ENCODE assay signal across 8 cellular contexts in the genomic region with DNA sequence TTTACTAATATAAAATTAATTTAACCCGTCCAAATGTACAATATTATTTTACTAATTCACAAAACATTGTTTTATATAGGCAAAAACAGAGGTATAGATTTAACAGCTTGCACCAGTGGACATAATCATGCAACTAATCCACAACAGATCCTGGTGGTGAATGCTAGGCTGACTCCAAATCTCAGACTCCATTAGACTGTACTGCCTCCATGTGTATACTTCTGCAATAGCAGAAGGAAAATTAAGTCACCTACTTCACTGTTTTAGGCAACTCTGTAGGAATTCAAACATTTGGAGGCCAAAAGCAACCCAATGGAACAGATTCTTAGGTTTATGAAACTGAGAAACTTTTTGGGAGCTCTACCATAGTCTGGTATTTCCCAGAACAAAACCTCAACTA. TPM values are rescaled to one million over a fixed set of nuclear protein-coding genes. Genes with fewer than 3 reads are reported as not detected.
A peak's percentile ranks its signal among the peaks of the same experiment; 100 is the strongest.
DNase-seq lines count a peak whose midpoint lies in the region; ATAC-seq, FAIRE-seq and TF ChIP-seq lines count a peak whose summit lies in the region.

No MANE protein-coding gene starts in this region.

- TF ChIP-seq RAD21 in HepG2 (CRISPR knock-in tag; IDR thresholded peaks at IDR 0.05), result no peak

- peak in 5 of 6 experiments; percentile 13 to 41 (median 33) for TF ChIP-seq CTCF in adrenal gland (IDR thresholded peaks at IDR 0.05)
- TF ChIP-seq CTCF in HepG2 (CRISPR knock-in tag; IDR thresholded peaks at IDR 0.05), result peak; percentile 44

- DNase-seq in EH (ENCODE audit: low read depth) (peak; percentile 35), LHCN-M2 (ENCODE audit: low read depth) (peak; percentile 41), adrenal gland (no peak), HepG2 (ENCODE audit: low spot score) (peak; percentile 20), mucosa of gallbladder (ENCODE audit: low spot score) (no peak), GM12892 (ENCODE audit: insufficient read length) (no peak)
- no peak for DNase-seq in activated T-cell treated with anti-CD3 and anti-CD28 coated beads, Interleukin-2, amount 50 U/mL, for 1 hour

- no peaks in the 10 kb centered on the region for H3K9me3 ChIP-seq in adrenal gland (replicated peaks in 1 of 3)
- H3K9me3 ChIP-seq in HepG2 (ENCODE audit: low read length), result no peaks in the 10 kb centered on the region

- H3K36me3 ChIP-seq in adrenal gland (replicated peaks in 1 of 2), result no peaks in the 10 kb centered on the region
- no peaks in the 10 kb centered on the region for H3K36me3 ChIP-seq in HepG2 (replicated peaks in 1 of 2; ENCODE audit: control insufficient read depth in 1 of 2, insufficient read depth in 2 of 2, low read length in 2 of 2)

- FAIRE-seq in HepG2 (lab: Jason Lieb, UNC), result no peak
- FAIRE-seq in GM12892 (lab: Jason Lieb, UNC), result no peak

- ATAC-seq in GM21360 (IDR thresholded peaks at IDR 0.05; ENCODE audit: unreplicated experiment) (peak; percentile 72), HepG2 (peak; percentile 80)

- no peaks in the 10 kb centered on the region for H4K20me1 ChIP-seq in HepG2 (ENCODE audit: insufficient read depth, low read length)

- H3K79me2 ChIP-seq in HepG2 (ENCODE audit: insufficient read depth, low read length), result no peaks in the 10 kb centered on the region

- no peak overlapping the region for H3K27ac ChIP-seq in adrenal gland
- H3K27ac ChIP-seq in HepG2 (ENCODE audit: extremely low read length, insufficient read depth, low read length), result no peak overlapping the region

- TF ChIP-seq EP300 in HepG2 (IDR thresholded peaks at IDR 0.05; ENCODE audit: low read depth in 2 of 2, low read length in 2 of 2) (no peak), HepG2 (CRISPR knock-in tag; IDR thresholded peaks at IDR 0.05; ENCODE audit: borderline replicate concordance) (no peak)

- H2AFZ ChIP-seq in HepG2 (ENCODE audit: low read length), result no peak overlapping the region

- POLR2A ChIA-PET in HepG2 (lab: Yijun Ruan, JAX), result no interaction called here

- intact Hi-C loops in adrenal gland (cut with DNase I), result no loop called here
- intact Hi-C loops in HepG2 (cut with micrococcal nuclease; ENCODE audit: unreplicated experiment), result loop anchor here (1.0 to 2.0 kb wide), 2 partner anchors 157 to 335 kb away; no protein-coding TSS in a partner anchor

- CTCF ChIA-PET in HepG2 (lab: Yijun Ruan, JAX; ENCODE audit: low intra/inter-chr PET ratio, low total read pairs), result no interaction called here

- H3K9ac ChIP-seq in HepG2 (ENCODE audit: insufficient read depth, low read depth, low read length), result no peak overlapping the region

- H3K4me1 ChIP-seq in adrenal gland (replicated peaks in 1 of 2), result no peaks in the 10 kb centered on the region
- H3K4me1 ChIP-seq in HepG2 (ENCODE audit: insufficient read depth, low read length), result no peaks in the 10 kb centered on the region

- TF ChIP-seq POLR2A in adrenal gland (IDR thresholded peaks at IDR 0.05), result no peak
- no peak for TF ChIP-seq POLR2A in HepG2 (IDR thresholded peaks at IDR 0.05; ENCODE audit: insufficient read depth in 1 of 2, low read depth in 2 of 2, low read length in 2 of 2)
- TF ChIP-seq POLR2A in GM12892 (IDR thresholded peaks at IDR 0.05; ENCODE audit: low read depth, low read length), result no peak

- H3K4me2 ChIP-seq in HepG2 (ENCODE audit: low read depth, low read length), result no peak overlapping the region

- in situ Hi-C loops in HepG2 (cut with HindIII; ENCODE audit: extremely low pct_ligation_motif_present, low pct_unique_long_range_greater_than_20kb), result loop anchor here (25.0 kb wide), 1 partner anchor 89 kb away; no protein-coding TSS in a partner anchor

- BruUV-seq in HepG2 (replicated peaks; lab: Mats Ljungman, UMichigan), result no TSS peak

- H3K4me3 ChIP-seq in adrenal gland (no peak overlapping the region), HepG2 (replicated peaks in 1 of 3; ENCODE audit: insufficient read depth in 1 of 3, low read depth in 2 of 3, low read length in 3 of 3) (no peak overlapping the region)

- H3K27me3 ChIP-seq in adrenal gland, result no peaks in the 10 kb centered on the region
- peaks cover 0 to 8% of the 10 kb centered on the region in 2 experiments; a peak in 1 of 5 replicates for H3K27me3 ChIP-seq in HepG2 (ENCODE audit: control insufficient read depth in 1 of 2, insufficient read depth in 2 of 2, low read length in 2 of 2)

- WGBS in adrenal gland, 4 donors, result 26 to 50% (median 30%) methylated on average over 1 of the region's 1 CpG
- WGBS in HepG2 (ENCODE audit: low lambda C conversion rate), result 0% methylated on average over 1 of the region's 1 CpG

TF ChIP-seq in HepG2, 621 proteins besides CTCF, POLR2A, EP300 and RAD21:
- TF ChIP-seq SMC3 (IDR thresholded peaks at IDR 0.05; ENCODE audit: low read length), result peak; percentile 11; the same call in 1 of the 2 replicates
- peak; percentile 57 for TF ChIP-seq STAG1 (CRISPR knock-in tag; IDR thresholded peaks at IDR 0.05)
- TF ChIP-seq SNAPC2 (CRISPR knock-in tag; IDR thresholded peaks at IDR 0.05), result no peak

RNA-seq across cellular contexts. Expression of a gene that starts 30.0 kb away (rescaled TPM):
- total RNA-seq in LHCN-M2 (2014; rRNA removed) (0.58 TPM in 1 of 2 replicates, not detected in the other), adrenal gland (1 to 10 TPM in 7 of 8 donors, under 1 TPM in 1; 0.12 to 8.0 (median 2.3) TPM), HepG2 (2016; rRNA removed; fragmentation: Illumina TruSeq; extraction: Trizol) (not detected in 2 replicates), mucosa of gallbladder (1.6 TPM)
- polyA plus RNA-seq in LHCN-M2 (2012), result not detected
- polyA plus RNA-seq in adrenal gland (1 to 10 TPM in 1 of 3 donors, under 1 TPM in 2; 0.13 to 1.4 (median 0.80) TPM), HepG2 (2011; rRNA removed) (not detected in 2 replicates)
- not detected in 2 replicates for total RNA-seq in HepG2 (2016; cell fraction: cytosol; rRNA removed; fragmentation: Illumina TruSeq; extraction: Trizol; ENCODE audit: low read depth)
- total RNA-seq in HepG2 (2016; cell fraction: insoluble cytoplasmic fraction; rRNA removed; fragmentation: Illumina TruSeq; extraction: Trizol), result not detected in 2 replicates
- not detected in 2 replicates for total RNA-seq in HepG2 (2016; cell fraction: membrane; rRNA removed; fragmentation: Illumina TruSeq; extraction: Trizol)
- total RNA-seq in HepG2 (2016; cell fraction: nucleus; rRNA removed; fragmentation: Illumina TruSeq; extraction: Trizol), result not detected in 2 replicates
- not detected in 2 replicates for polyA plus RNA-seq in HepG2 (2011; cell fraction: cytosol; rRNA removed)
- not detected in 2 replicates for polyA plus RNA-seq in HepG2 (2011; cell fraction: nucleus; rRNA removed)
- not detected in 2 replicates for polyA plus RNA-seq in HepG2 (2012)
- polyA plus RNA-seq in HepG2 (2016; cell fraction: cytosol; fragmentation: Illumina TruSeq; extraction: Trizol; ENCODE audit: low read depth), result not detected in 2 replicates
- polyA plus RNA-seq in HepG2 (2016; cell fraction: insoluble cytoplasmic fraction; fragmentation: Illumina TruSeq; extraction: Trizol; ENCODE audit: low read depth), result not detected in 2 replicates
- not detected in 2 replicates for polyA plus RNA-seq in HepG2 (2016; cell fraction: membrane; fragmentation: Illumina TruSeq; extraction: Trizol; ENCODE audit: low read depth)
- not detected in 2 replicates for polyA plus RNA-seq in HepG2 (2016; cell fraction: nucleus; fragmentation: Illumina TruSeq; extraction: Trizol; ENCODE audit: insufficient read depth, low read depth)
- polyA minus RNA-seq in HepG2 (2011; rRNA and poly(A)+ RNA removed; ENCODE audit: low replicate concordance), result not detected in 2 replicates
- not detected in 2 replicates for polyA minus RNA-seq in HepG2 (2011; cell fraction: cytosol; rRNA and poly(A)+ RNA removed)
- not detected in 2 replicates for polyA minus RNA-seq in HepG2 (2011; cell fraction: nucleus; rRNA and poly(A)+ RNA removed)
- polyA plus RNA-seq in GM12892 (2012; ENCODE audit: missing spikeins), result 2.8 TPM

RNA-seq across cellular contexts. Expression of a gene that starts 39.7 kb away (rescaled TPM):
- total RNA-seq in LHCN-M2 (2014; rRNA removed) (9.3 and 13.8 TPM in 2 replicates), adrenal gland (1 to 10 TPM in 7 of 8 donors, under 1 TPM in 1; 0.74 to 6.3 (median 1.7) TPM), HepG2 (2016; rRNA removed; fragmentation: Illumina TruSeq; extraction: Trizol) (13.2 and 20.3 TPM in 2 replicates), mucosa of gallbladder (22.0 TPM)
- 2.7 TPM for polyA plus RNA-seq in LHCN-M2 (2012)
- polyA plus RNA-seq in adrenal gland (1 to 10 TPM; 1.6 to 3.2 (median 1.6) TPM), HepG2 (2011; rRNA removed) (5.6 and 5.8 TPM in 2 replicates)
- total RNA-seq in HepG2 (2016; cell fraction: cytosol; rRNA removed; fragmentation: Illumina TruSeq; extraction: Trizol; ENCODE audit: low read depth), result 6.5 and 8.4 TPM in 2 replicates
- 11.0 and 19.5 TPM in 2 replicates for total RNA-seq in HepG2 (2016; cell fraction: insoluble cytoplasmic fraction; rRNA removed; fragmentation: Illumina TruSeq; extraction: Trizol)
- 12.0 and 13.3 TPM in 2 replicates for total RNA-seq in HepG2 (2016; cell fraction: membrane; rRNA removed; fragmentation: Illumina TruSeq; extraction: Trizol)
- 13.5 and 17.0 TPM in 2 replicates for total RNA-seq in HepG2 (2016; cell fraction: nucleus; rRNA removed; fragmentation: Illumina TruSeq; extraction: Trizol)
- 4.8 and 6.6 TPM in 2 replicates for polyA plus RNA-seq in HepG2 (2011; cell fraction: cytosol; rRNA removed)
- polyA plus RNA-seq in HepG2 (2011; cell fraction: nucleus; rRNA removed), result 2.0 and 2.7 TPM in 2 replicates
- polyA plus RNA-seq in HepG2 (2012), result 4.9 and 9.1 TPM in 2 replicates
- polyA plus RNA-seq in HepG2 (2016; cell fraction: cytosol; fragmentation: Illumina TruSeq; extraction: Trizol; ENCODE audit: low read depth), result 3.2 and 3.5 TPM in 2 replicates
- polyA plus RNA-seq in HepG2 (2016; cell fraction: insoluble cytoplasmic fraction; fragmentation: Illumina TruSeq; extraction: Trizol; ENCODE audit: low read depth), result 9.4 and 9.5 TPM in 2 replicates
- 7.2 and 8.0 TPM in 2 replicates for polyA plus RNA-seq in HepG2 (2016; cell fraction: membrane; fragmentation: Illumina TruSeq; extraction: Trizol; ENCODE audit: low read depth)
- 15.9 and 17.7 TPM in 2 replicates for polyA plus RNA-seq in HepG2 (2016; cell fraction: nucleus; fragmentation: Illumina TruSeq; extraction: Trizol; ENCODE audit: insufficient read depth, low read depth)
- 21.6 and 51.3 TPM in 2 replicates for polyA minus RNA-seq in HepG2 (2011; rRNA and poly(A)+ RNA removed; ENCODE audit: low replicate concordance)
- 6.0 and 11.2 TPM in 2 replicates for polyA minus RNA-seq in HepG2 (2011; cell fraction: cytosol; rRNA and poly(A)+ RNA removed)
- 1.8 and 3.2 TPM in 2 replicates for polyA minus RNA-seq in HepG2 (2011; cell fraction: nucleus; rRNA and poly(A)+ RNA removed)
- polyA plus RNA-seq in GM12892 (2012; ENCODE audit: missing spikeins), result 19.8 TPM

Comparison
In these comparisons a context has a peak if more than half of its experiments do, and no peak if none do; other contexts are left out.
1. DNase-seq: peak in EH (single experiment), LHCN-M2 (single experiment) and HepG2 (single experiment); none in adrenal gland (0 of 7), mucosa of gallbladder (single experiment), GM12892 (single experiment) and activated T-cell treated with anti-CD3 and anti-CD28 coated beads, Interleukin-2, amount 50 U/mL, for 1 hour (single experiment).